Comparison of ENCODE assay signal across 1 cellular context in genomic region chr4:152949930-152950329, GRCh38.
TF ChIP-seq lines count a peak whose summit lies in the region.

No MANE protein-coding gene starts in this region.

TF ChIP-seq in H1, 55 proteins besides CTCF, POLR2A, EP300 and RAD21:
- TF ChIP-seq, protein P1, sequence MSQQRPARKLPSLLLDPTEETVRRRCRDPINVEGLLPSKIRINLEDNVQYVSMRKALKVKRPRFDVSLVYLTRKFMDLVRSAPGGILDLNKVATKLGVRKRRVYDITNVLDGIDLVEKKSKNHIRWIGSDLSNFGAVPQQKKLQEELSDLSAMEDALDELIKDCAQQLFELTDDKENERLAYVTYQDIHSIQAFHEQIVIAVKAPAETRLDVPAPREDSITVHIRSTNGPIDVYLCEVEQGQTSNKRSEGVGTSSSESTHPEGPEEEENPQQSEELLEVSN (IDR thresholded peaks at IDR 0.05), result 0 out of 2 replicates have a peak, but pooled peaks have one; percentile 19
- no peak for TF ChIP-seq TEAD4 (IDR thresholded peaks at IDR 0.05; ENCODE audit: low read depth, low read length)
